17 cellular contexts compared by ENCODE assay signal in the genomic region with DNA sequence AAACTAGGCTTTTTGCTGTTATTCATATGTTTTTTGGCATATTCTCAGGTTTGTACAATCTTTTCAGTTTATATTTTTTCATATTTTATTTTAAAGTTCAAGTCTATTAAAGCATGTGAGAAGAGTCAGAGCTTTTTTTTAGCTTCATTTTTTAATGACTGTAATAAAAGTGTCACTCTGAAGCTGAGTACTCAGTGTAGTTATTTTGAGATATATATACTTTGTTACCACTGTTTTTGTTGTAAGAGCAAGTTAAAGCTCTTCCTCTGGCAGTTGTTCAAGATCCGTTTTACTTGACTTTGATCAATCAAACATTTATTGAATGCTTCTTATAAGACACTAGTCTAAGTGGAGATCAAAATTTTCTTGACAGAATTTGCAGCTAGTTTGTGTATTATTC.
"Had no signal": no experiment of that assay in that cellular context is flagged by ENCODE, and none has a peak within 500 bp of the region (broad histone marks: within the 10 kb centered on the region; RNA-seq: fewer than 3 reads in every experiment).

No MANE protein-coding gene starts in this region.

- H3K4me3 ChIP-seq: cardiac muscle cell, lower lobe of right lung, spleen had no signal

- H2AFZ ChIP-seq: parathyroid adenoma had no signal

- H3K9ac ChIP-seq: parathyroid adenoma had no signal

- H3K79me2 ChIP-seq: parathyroid adenoma had no signal

- DNase-seq: activated CD4-positive, alpha-beta T cell treated with anti-CD3 and anti-CD28 coated beads for 1 hour; activated naive CD4-positive, alpha-beta T cell; activated naive CD8-positive, alpha-beta T cell treated with anti-CD3 and anti-CD28 coated beads for 36 hours; amniotic stem cell; foreskin keratinocyte; glutamatergic neuron; hippocampal formation; left cardiac atrium; lower lobe of right lung; naive thymus-derived CD8-positive, alpha-beta T cell; spleen; stimulated activated CD4-positive, alpha-beta T cell treated with anti-CD3 and anti-CD28 coated beads, Interleukin-4, amount 100 ng/mL, for 4 hours; stimulated activated naive B cell treated with anti-CD40 and anti-IgM and Interleukin-4, amounts not matched to agents 10 μg/mL and 1 μg/mL and 100 μg/mL, for 72 hours; WERI-Rb-1 had no signal

- H3K27me3 ChIP-seq: cardiac muscle cell, foreskin keratinocyte, spleen had no signal

- H3K4me1 ChIP-seq: foreskin keratinocyte, lower lobe of right lung, parathyroid adenoma, spleen had no signal

- H3K27ac ChIP-seq: cardiac muscle cell, epithelial cell of prostate, foreskin keratinocyte, lower lobe of right lung, parathyroid adenoma, spleen, WERI-Rb-1 had no signal

- H3K9me3 ChIP-seq: lower lobe of right lung, spleen had no signal
